ENCODE assay signal across 18 cellular contexts in genomic region chr4:117900832-117901231, GRCh38.
"Had no signal": no experiment of that assay in that cellular context is flagged by ENCODE, and none has a peak within 500 bp of the region (broad histone marks: within the 10 kb centered on the region; RNA-seq: fewer than 3 reads in every experiment).

No MANE protein-coding gene starts in this region.

- DNase-seq: activated CD4-positive, alpha-beta T cell treated with anti-CD3 and anti-CD28 coated beads, Interleukin-2, amount 10 ng/mL, durations not matched to agents 7 days and 5 days; activated CD8-positive, alpha-beta memory T cell treated with anti-CD3 and anti-CD28 coated beads, Interleukin-2, amount 10 ng/mL, durations not matched to agents 7 days and 5 days; activated CD8-positive, alpha-beta T cell treated with anti-CD3 and anti-CD28 coated beads for 36 hours; activated gamma-delta T cell treated with Interleukin-2 at 50 U/mL for 16 hours; adrenal gland; cortex of kidney; heart right ventricle; kidney; left lung; midbrain; natural killer cell; stimulated activated CD4-positive, alpha-beta T cell treated with anti-CD3 and anti-CD28 coated beads, Interleukin-4, amount 100 ng/mL, for 4 hours; substantia nigra; SW 1271; T-helper 17 cell; thyroid gland; upper lobe of right lung had no signal

- H3K36me3 ChIP-seq: adrenal gland, cardiac muscle cell, heart right ventricle, left lung, thyroid gland, upper lobe of right lung had no signal

- H3K4me1 ChIP-seq: adrenal gland, heart right ventricle, left lung, thyroid gland, upper lobe of right lung had no signal

- H3K27ac ChIP-seq: adrenal gland, cardiac muscle cell, heart right ventricle, left lung, thyroid gland, upper lobe of right lung had no signal

- H3K4me3 ChIP-seq: adrenal gland, cardiac muscle cell, heart right ventricle, left lung, thyroid gland, upper lobe of right lung had no signal

- H3K27me3 ChIP-seq: adrenal gland, cardiac muscle cell, heart right ventricle, left lung, thyroid gland, upper lobe of right lung had no signal

- H3K9me3 ChIP-seq: adrenal gland, heart right ventricle, left lung, thyroid gland, upper lobe of right lung had no signal
